Comparison of ENCODE assay signal across 11 cellular contexts in the genomic region with DNA sequence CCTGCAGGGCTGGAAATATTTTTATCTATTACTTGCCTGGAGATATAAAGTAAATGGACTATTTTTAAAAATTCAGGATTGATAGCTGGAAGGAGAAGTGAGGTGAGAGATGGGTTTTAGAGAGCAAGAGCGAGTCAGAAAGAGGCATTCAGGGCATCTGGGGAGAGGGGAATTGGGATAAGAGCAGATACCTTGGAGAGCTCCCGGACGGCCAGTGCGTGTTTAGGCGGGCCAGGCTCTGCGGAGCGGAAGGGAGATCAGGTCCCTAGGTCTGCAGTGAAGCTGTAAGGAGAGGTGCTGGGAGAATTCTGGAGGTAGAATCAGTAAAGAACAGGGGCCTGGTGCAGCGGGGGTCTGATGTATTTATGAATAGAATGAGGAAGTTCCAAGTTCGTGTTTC. TPM values are rescaled to one million over a fixed set of nuclear protein-coding genes. Genes with fewer than 3 reads are reported as not detected.
A peak's percentile ranks its signal among the peaks of the same experiment; 100 is the strongest.
DNase-seq lines count a peak whose midpoint lies in the region; ATAC-seq and TF ChIP-seq lines count a peak whose summit lies in the region.
"Had no signal": no experiment of that assay in that cellular context is flagged by ENCODE, and none has a peak within 500 bp of the region (broad histone marks: within the 10 kb centered on the region; RNA-seq: fewer than 3 reads in every experiment).

No MANE protein-coding gene starts in this region.

- no peak overlapping the region for H3K4me3 ChIP-seq in GM23338
- no peak overlapping the region for H3K4me3 ChIP-seq in epithelial cell of esophagus (ENCODE audit: low read length)
- H3K4me3 ChIP-seq in neuronal stem cell (ENCODE audit: low read length in 2 of 2), result no peak overlapping the region

- peaks cover 7% of the 10 kb centered on the region for H3K4me1 ChIP-seq in GM23338 (ENCODE audit: insufficient read depth)
- peaks cover 0 to 9% of the 10 kb centered on the region in 2 donors for H3K4me1 ChIP-seq in neuronal stem cell (ENCODE audit: control insufficient read depth in 2 of 2, insufficient read depth in 1 of 2, low read depth in 1 of 2, low read length in 2 of 2)

- H3K36me3 Mint-ChIP-seq in GM23338 (ENCODE audit: low read depth), result no peaks in the 10 kb centered on the region

- H2BK5ac ChIP-seq in neuronal stem cell (ENCODE audit: low read length), result no peak overlapping the region

- H4K20me1 ChIP-seq in GM23338 (replicated peaks; ENCODE audit: insufficient read depth), result no peaks in the 10 kb centered on the region; the same call in 1 of the 2 replicates

- H3K9me3 Mint-ChIP-seq in GM23338, result no peaks in the 10 kb centered on the region

- H3F3A ChIP-seq in GM23338 (replicated peaks; ENCODE audit: low read depth), result no peaks in the 10 kb centered on the region

- POLR2A ChIA-PET in RWPE1 (lab: Yijun Ruan, JAX; ENCODE audit: low non-redundant PET), result no interaction called here

- no peak overlapping the region for H3K4ac ChIP-seq in neuronal stem cell (ENCODE audit: low read length)

- H3K18ac ChIP-seq in neuronal stem cell (ENCODE audit: low read length), result no peak overlapping the region

- no peak overlapping the region for H2AK5ac ChIP-seq in neuronal stem cell (ENCODE audit: low read depth, low read length)

- H3K4me3 Mint-ChIP-seq in GM23338, result no peak overlapping the region; the same call in 2 of the 3 replicates

- peaks cover 13% of the 10 kb centered on the region for H3K27me3 Mint-ChIP-seq in GM23338 (ENCODE audit: insufficient read depth, low read depth, poor library complexity)

- no peak overlapping the region for H2AFZ ChIP-seq in GM23338
- H2AFZ ChIP-seq in neuronal stem cell (ENCODE audit: low read length), result no peak overlapping the region

- H3K4me2 ChIP-seq in GM23338 (no peak overlapping the region), neuronal stem cell (ENCODE audit: insufficient read depth, low read length, poor library complexity, severe bottlenecking) (no peak overlapping the region)

- TF ChIP-seq CTCF in GM23338 (conservative IDR thresholded peaks at IDR 0.05; ENCODE audit: low read depth in 2 of 2) (no peak), RWPE1 (conservative IDR thresholded peaks at IDR 0.05; ENCODE audit: low read depth) (no peak), epithelial cell of esophagus (IDR thresholded peaks at IDR 0.05; ENCODE audit: insufficient read depth, low read depth, low read length, missing control alignments) (no peak)

- CTCF ChIA-PET in RWPE1 (lab: Yijun Ruan, JAX), result interaction anchor here (0.6 to 1.4 kb wide), 3 partner anchors 19 to 147 kb away, joined by 3 to 4 read pairs (median 4); no protein-coding TSS in a partner anchor

- H2BK120ac ChIP-seq in neuronal stem cell (ENCODE audit: low read depth, low read length), result no peak overlapping the region

- no peaks in the 10 kb centered on the region for H3K9me2 ChIP-seq in GM23338 (ENCODE audit: insufficient read depth)

- no CpG with 5 or more reads among the region's 9 CpGs for WGBS in neuronal stem cell (ENCODE audit: extremely low coverage in 2 of 2, insufficient read length in 2 of 2, insufficient replicate concordance in 1 of 2), 2 donors

- H4K8ac ChIP-seq in neuronal stem cell (ENCODE audit: low read depth, low read length), result no peak overlapping the region

- H4K91ac ChIP-seq in neuronal stem cell (ENCODE audit: low read depth, low read length, poor library complexity), result no peak overlapping the region

- H3K9me3 ChIP-seq in neuronal stem cell (replicated peaks in 1 of 2; ENCODE audit: control insufficient read depth in 2 of 2, insufficient read depth in 1 of 2, low read depth in 1 of 2, low read length in 2 of 2), result no peaks in the 10 kb centered on the region

- H2BK12ac ChIP-seq in neuronal stem cell (ENCODE audit: low read length), result no peak overlapping the region

- ATAC-seq in GM23338, result peak; percentile 92
- ATAC-seq in stimulated activated naive CD8-positive, alpha-beta T cell treated with anti-CD3 and anti-CD28 coated beads, Interleukin-15, Interleukin-2, amounts not matched to agents 100 U/mL and 50 U/mL, for 24 hours, result no peak

- no peak overlapping the region for H3K27ac Mint-ChIP-seq in GM23338

- H3K4me1 Mint-ChIP-seq in GM23338, result peaks cover 22% of the 10 kb centered on the region

- H3K27ac ChIP-seq in GM23338 (ENCODE audit: low read depth) (no peak overlapping the region), RWPE1 (no peak overlapping the region), neuronal stem cell (replicated peaks; ENCODE audit: low read length) (no peak overlapping the region)

- H3K79me2 ChIP-seq in GM23338 (replicated peaks; ENCODE audit: insufficient read depth), result no peaks in the 10 kb centered on the region

- H3K23ac ChIP-seq in neuronal stem cell (ENCODE audit: low read depth, low read length, poor library complexity), result no peak overlapping the region

- peak; percentile 87 for DNase-seq in GM23338 (ENCODE audit: low spot score)
- peak; percentile 69 for DNase-seq in RWPE1 (ENCODE audit: low spot score)
- DNase-seq in epithelial cell of esophagus (ENCODE audit: low read depth), result peak; percentile 61
- DNase-seq in neuronal stem cell (ENCODE audit: low spot score), result peak; percentile 44
- no peak for DNase-seq in HCEC 1CT
- DNase-seq in stimulated activated naive CD8-positive, alpha-beta T cell treated with anti-CD3 and anti-CD28 coated beads, Interleukin-15, Interleukin-2, amounts not matched to agents 100 U/mL and 50 U/mL, for 24 hours, result no peak
- no peak for DNase-seq in EL
- DNase-seq: activated CD4-positive, CD25-positive, alpha-beta regulatory T cell; caudate nucleus; NCI-H446; retina had no signal

- H3K9ac ChIP-seq in neuronal stem cell (ENCODE audit: low read depth, low read length, poor library complexity), result no peak overlapping the region

- H3K36me3 ChIP-seq in GM23338 (ENCODE audit: insufficient read depth) (no peaks in the 10 kb centered on the region), neuronal stem cell (replicated peaks in 1 of 2; ENCODE audit: control insufficient read depth in 2 of 2, insufficient read depth in 2 of 2, low read length in 2 of 2) (no peaks in the 10 kb centered on the region)

- no peaks in the 10 kb centered on the region for H3K79me1 ChIP-seq in neuronal stem cell (ENCODE audit: low read depth, low read length)

- H3K27me3 ChIP-seq in GM23338 (ENCODE audit: insufficient read depth) (no peaks in the 10 kb centered on the region), neuronal stem cell (ENCODE audit: control insufficient read depth in 3 of 3, insufficient read depth in 3 of 3, low read depth in 1 of 3, low read length in 3 of 3) (peaks cover 0 to 2% (median 0%) of the 10 kb centered on the region in 3 experiments)

- no peak overlapping the region for H3K14ac ChIP-seq in neuronal stem cell (ENCODE audit: low read length)

- no peak overlapping the region for H2BK15ac ChIP-seq in neuronal stem cell (ENCODE audit: low read length)

TF ChIP-seq in GM23338, 12 proteins besides CTCF, POLR2A, EP300 and RAD21:
- peak; percentile 92 for TF ChIP-seq REST (IDR thresholded peaks at IDR 0.05; ENCODE audit: unreplicated experiment)
- peak; percentile 35; the same call in 1 of the 2 replicates for TF ChIP-seq CREB1 (CRISPR knock-in tag; IDR thresholded peaks at IDR 0.05; ENCODE audit: low read depth)
- TF ChIP-seq EZH2 (IDR thresholded peaks at IDR 0.05; ENCODE audit: low read depth, unreplicated experiment), result no peak

RNA-seq across cellular contexts. Expression of gene FAM83D, which starts 47.4 kb away (rescaled TPM):
- total RNA-seq in GM23338 (2014; rRNA removed; shearing (Covaris generic)), result 81.6 and 91.3 TPM in 2 replicates
- 31.1 and 33.3 TPM in 2 replicates for polyA plus RNA-seq in GM23338 (2016; fragmentation: Nextera tagmentation; extraction: Ambion mirVana)
- polyA plus RNA-seq in neuronal stem cell (2013, experiment 1 of 2), result 36.7 TPM
- 37.2 TPM for polyA plus RNA-seq in neuronal stem cell (2013, experiment 2 of 2)

Comparison
In these comparisons a context has a peak if more than half of its experiments do, and no peak if none do; other contexts are left out.
1. DNase-seq: peak in GM23338 (single experiment), RWPE1 (single experiment), epithelial cell of esophagus (single experiment) and neuronal stem cell (single experiment); none in HCEC 1CT (single experiment), stimulated activated naive CD8-positive, alpha-beta T cell treated with anti-CD3 and anti-CD28 coated beads, Interleukin-15, Interleukin-2, amounts not matched to agents 100 U/mL and 50 U/mL, for 24 hours (single experiment) and EL (single experiment).